ENCODE assay signal across 2 cellular contexts in genomic region chr10:6072215-6072941, GRCh38.
TF ChIP-seq lines count a peak whose summit lies in the region.

No MANE protein-coding gene starts in this region.

TF ChIP-seq in GM12878, 131 proteins besides CTCF, POLR2A, EP300 and RAD21 (continued from another document and continues in another):
- TF ChIP-seq SIX5 (IDR thresholded peaks at IDR 0.05; ENCODE audit: low read depth, low read length, severe bottlenecking) (no peak), SMARCA5 (IDR thresholded peaks at IDR 0.05) (no peak), PBX3 (IDR thresholded peaks at IDR 0.05; ENCODE audit: insufficient replicate concordance, low read depth, low read length) (no peak), BRCA1 (IDR thresholded peaks at IDR 0.05; ENCODE audit: low read depth, low read length) (no peak), SKIL (IDR thresholded peaks at IDR 0.05; ENCODE audit: low read depth, poor library complexity, severe bottlenecking) (peak; percentile 56), BCL3 (IDR thresholded peaks at IDR 0.05; ENCODE audit: borderline replicate concordance, insufficient read depth, low read depth, low read length, poor library complexity, severe bottlenecking) (no peak), ZBTB4 (CRISPR knock-in tag; IDR thresholded peaks at IDR 0.05) (no peak), IKZF1 (conservative IDR thresholded peaks at IDR 0.05) (0 out of 2 replicates have a peak, but pooled peaks have one; percentile 23), TCF12 (IDR thresholded peaks at IDR 0.05; ENCODE audit: low read depth, low read length) (peak; percentile 78), TAF1 (IDR thresholded peaks at IDR 0.05; ENCODE audit: borderline replicate concordance, low read depth, low read length) (no peak), FOXM1 (IDR thresholded peaks at IDR 0.05; ENCODE audit: low read depth, low read length) (peak; percentile 49), MTA2 (IDR thresholded peaks at IDR 0.05; ENCODE audit: low read depth) (peak; percentile 38; the same call in 1 of the 2 replicates), SMAD1 (IDR thresholded peaks at IDR 0.05; ENCODE audit: low read depth, partially characterized antibody) (no peak), TCF3 (IDR thresholded peaks at IDR 0.05; ENCODE audit: borderline replicate concordance, insufficient read depth, low read depth, low read length) (0 out of 2 replicates have a peak, but pooled peaks have one; percentile 63), POLR2AphosphoS5 (IDR thresholded peaks at IDR 0.05; ENCODE audit: low read length) (peak; percentile 39; the same call in 1 of the 2 replicates), PAX5 (IDR thresholded peaks at IDR 0.05; ENCODE audit: borderline replicate concordance, low read depth, low read length) (peak; percentile 24; the same call in 1 of the 2 replicates), NR2C2 (IDR thresholded peaks at IDR 0.05; ENCODE audit: borderline replicate concordance, control insufficient read depth, insufficient read length, low read depth) (no peak)

TF ChIP-seq in WTC11, 78 proteins besides CTCF, POLR2A, EP300 and RAD21 (continued from another document):
- TF ChIP-seq PREB (CRISPR knock-in tag; IDR thresholded peaks at IDR 0.05; ENCODE audit: borderline replicate concordance) (no peak), SOX15 (CRISPR knock-in tag; IDR thresholded peaks at IDR 0.05) (no peak), JUN (CRISPR knock-in tag; IDR thresholded peaks at IDR 0.05) (no peak), ZNF263 (CRISPR knock-in tag; IDR thresholded peaks at IDR 0.05; ENCODE audit: low read depth) (no peak), SP1 (CRISPR knock-in tag; conservative IDR thresholded peaks at IDR 0.05) (no peak), IRF1 (CRISPR knock-in tag; IDR thresholded peaks at IDR 0.05) (no peak)
